Comparison of ENCODE assay signal across 8 cellular contexts in the genomic region with DNA sequence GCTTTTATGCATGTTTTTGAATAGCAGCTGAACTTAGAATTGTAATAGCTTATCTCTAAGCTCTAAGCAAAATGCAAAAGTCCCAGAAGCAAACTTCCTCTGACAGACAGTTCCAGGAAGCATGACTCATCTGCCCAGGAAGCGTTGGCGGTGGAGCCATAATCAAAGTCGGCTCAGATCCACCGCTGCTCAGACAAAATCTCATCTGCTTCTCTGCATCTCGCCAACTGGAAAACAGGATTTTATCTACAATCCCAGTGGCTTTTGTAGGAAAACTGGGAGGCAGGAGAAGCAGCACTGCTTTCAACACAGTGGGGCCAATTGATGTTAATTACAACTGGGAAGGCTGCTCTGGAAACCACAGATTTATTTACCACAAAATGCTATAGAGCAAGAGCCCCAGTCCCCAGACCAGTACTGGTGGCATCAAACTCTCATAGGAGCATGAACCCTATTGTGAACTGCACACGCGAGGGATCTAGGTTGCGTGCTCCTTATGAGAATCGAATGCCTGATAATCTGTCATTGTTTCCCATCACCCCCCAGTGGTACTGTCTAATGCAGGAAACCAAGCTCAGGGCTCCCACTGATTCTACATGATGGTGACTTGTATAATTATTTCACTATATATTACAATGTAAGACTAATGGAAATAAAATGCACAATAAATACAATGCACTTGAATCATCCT.
DNase-seq lines count a peak whose midpoint lies in the region; TF ChIP-seq lines count a peak whose summit lies in the region.

No MANE protein-coding gene starts in this region.

- no peak overlapping the region for H3K9ac ChIP-seq in Karpas-422 (ENCODE audit: low read length)

- H3K79me2 ChIP-seq in Karpas-422 (ENCODE audit: low read length), result no peaks in the 10 kb centered on the region

- TF ChIP-seq CTCF in BE2C (IDR thresholded peaks at IDR 0.05; ENCODE audit: low read depth, low read length), result no peak

- H3K9me2 ChIP-seq in Karpas-422 (replicated peaks; ENCODE audit: insufficient read depth, low read length), result no peaks in the 10 kb centered on the region

- H3K4me1 ChIP-seq in BE2C (peaks cover 13% of the 10 kb centered on the region; the same call in 1 of the 2 replicates), mononuclear cell (ENCODE audit: insufficient read depth, low read length) (peaks cover 72% of the 10 kb centered on the region), Karpas-422 (ENCODE audit: low read length) (no peaks in the 10 kb centered on the region)

- H3K27me3 ChIP-seq in BE2C (no peaks in the 10 kb centered on the region), mononuclear cell (ENCODE audit: insufficient read depth, low read length) (no peaks in the 10 kb centered on the region), Karpas-422 (ENCODE audit: low read length) (no peaks in the 10 kb centered on the region)

- H3K4me2 ChIP-seq in Karpas-422 (ENCODE audit: low read depth, low read length, poor library complexity, severe bottlenecking), result no peak overlapping the region

- H3K27ac ChIP-seq in KOPT-K1 (ENCODE audit: low read depth, low read length, poor library complexity, severe bottlenecking) (peak overlapping the region; percentile 87), Karpas-422 (ENCODE audit: low read length) (no peak overlapping the region)

- DNase-seq in BE2C (peak; percentile 63), dermis blood vessel endothelial cell (peak; percentile 96), NCI-H345 (lab: John Stamatoyannopoulos, UW) (no peak), Karpas-422 (no peak)
- DNase-seq in activated CD4-positive, alpha-beta T cell treated with anti-CD3 and anti-CD28 coated beads, Interleukin-2, amount 50 U/mL, for 4 hours, result peak; percentile 90 to 91
- peak; percentile 59 to 64 for DNase-seq in stimulated activated CD8-positive, alpha-beta memory T cell treated with anti-CD3 and anti-CD28 coated beads, Interleukin-2, amount 100 ng/mL, for 1 hour (ENCODE audit: low read depth in 2 of 2)

- H2AFZ ChIP-seq in Karpas-422 (ENCODE audit: low read length), result no peak overlapping the region

- H3K36me3 ChIP-seq in BE2C (no peaks in the 10 kb centered on the region), KOPT-K1 (ENCODE audit: insufficient read depth, low read length) (no peaks in the 10 kb centered on the region), Karpas-422 (ENCODE audit: insufficient read depth, low read length) (no peaks in the 10 kb centered on the region)

- H3K4me3 ChIP-seq in BE2C (ENCODE audit: low read depth, low read length), result peak overlapping the region; percentile 49
- H3K4me3 ChIP-seq in mononuclear cell (ENCODE audit: low read length), result peak overlapping the region; percentile 15
- H3K4me3 ChIP-seq in Karpas-422 (ENCODE audit: low read length), result no peak overlapping the region

- H4K20me1 ChIP-seq in Karpas-422 (ENCODE audit: insufficient read depth, low read depth, low read length), result no peaks in the 10 kb centered on the region

- H3K9me3 ChIP-seq in BE2C, result no peaks in the 10 kb centered on the region
- no peaks in the 10 kb centered on the region for H3K9me3 ChIP-seq in KOPT-K1 (ENCODE audit: insufficient read depth, low read length, poor library complexity, severe bottlenecking)
- H3K9me3 ChIP-seq in mononuclear cell (ENCODE audit: low read depth, low read length), result no peaks in the 10 kb centered on the region
- no peaks in the 10 kb centered on the region for H3K9me3 ChIP-seq in Karpas-422 (ENCODE audit: low read length)

Comparison
In these comparisons a context has a peak if more than half of its experiments do, and no peak if none do; other contexts are left out.
1. DNase-seq: peak in BE2C (single experiment), activated CD4-positive, alpha-beta T cell treated with anti-CD3 and anti-CD28 coated beads, Interleukin-2, amount 50 U/mL, for 4 hours (2 of 2), dermis blood vessel endothelial cell (single experiment) and stimulated activated CD8-positive, alpha-beta memory T cell treated with anti-CD3 and anti-CD28 coated beads, Interleukin-2, amount 100 ng/mL, for 1 hour (2 of 2); none in NCI-H345 (single experiment) and Karpas-422 (single experiment).